8 cellular contexts compared by ENCODE assay signal in genomic region chr5:34656700-34657549, GRCh38. TPM values are rescaled to one million over a fixed set of nuclear protein-coding genes. Genes with fewer than 3 reads are reported as not detected.
A peak's percentile ranks its signal among the peaks of the same experiment; 100 is the strongest.
DNase-seq lines count a peak whose midpoint lies in the region; ATAC-seq and TF ChIP-seq lines count a peak whose summit lies in the region.

No MANE protein-coding gene starts in this region.

- DNase-seq in Right ventricle myocardium superior (no peak), Right ventricle myocardium inferior (ENCODE audit: missing footprints) (no peak), SK-N-SH (peak; percentile 61), uterus (peak; percentile 45), RPMI8226 (no peak)
- DNase-seq in effector memory CD8-positive, alpha-beta T cell = no peak

- ATAC-seq in Right ventricle myocardium superior (ENCODE audit: poor library complexity) = peak; percentile 38
- no peak for ATAC-seq in Right ventricle myocardium inferior
- no peak for ATAC-seq in effector memory CD8-positive, alpha-beta T cell (replicated peaks)
- no peak for ATAC-seq in GM19463 (IDR thresholded peaks at IDR 0.05; ENCODE audit: unreplicated experiment)

- no peaks in the 10 kb centered on the region for H3K9me3 ChIP-seq in SK-N-SH
- H3K9me3 ChIP-seq in mucosa of stomach (ENCODE audit: control insufficient read depth, low read length) = no peaks in the 10 kb centered on the region
- H3K9me3 ChIP-seq in uterus = no peaks in the 10 kb centered on the region

- H3K27ac ChIP-seq in SK-N-SH (ENCODE audit: low read depth in 2 of 2, low read length in 1 of 2) (peak overlapping the region; percentile 79 to 97), uterus (peak overlapping the region; percentile 96 to 99)

- H3K9me2 ChIP-seq in SK-N-SH = no peaks in the 10 kb centered on the region

- peaks cover under 1 to 11% of the 10 kb centered on the region in 2 experiments for H3K36me3 ChIP-seq in SK-N-SH (replicated peaks in 1 of 2; ENCODE audit: control insufficient read depth in 1 of 2, insufficient read depth in 2 of 2, low read length in 1 of 2)
- no peaks in the 10 kb centered on the region for H3K36me3 ChIP-seq in mucosa of stomach (ENCODE audit: control insufficient read depth, insufficient read depth, low read length)
- H3K36me3 ChIP-seq in uterus = no peaks in the 10 kb centered on the region

- peak overlapping the region; percentile 89 to 96 for H3K4me3 Mint-ChIP-seq in effector memory CD8-positive, alpha-beta T cell

- peaks cover 5% of the 10 kb centered on the region for H3K36me3 Mint-ChIP-seq in effector memory CD8-positive, alpha-beta T cell (ENCODE audit: insufficient read depth)

- H3K27me3 ChIP-seq in SK-N-SH (ENCODE audit: insufficient read depth) (no peaks in the 10 kb centered on the region), mucosa of stomach (ENCODE audit: control insufficient read depth, insufficient read depth, low read length) (peaks cover 6% of the 10 kb centered on the region), uterus (no peaks in the 10 kb centered on the region)

- peaks cover 54% of the 10 kb centered on the region for H3K79me2 ChIP-seq in SK-N-SH (ENCODE audit: insufficient read depth)

- no peak for TF ChIP-seq POLR2A in uterus (IDR thresholded peaks at IDR 0.05)

- peaks cover 16 to 18% of the 10 kb centered on the region in 2 donors for H3K4me1 Mint-ChIP-seq in effector memory CD8-positive, alpha-beta T cell (ENCODE audit: low read depth in 2 of 2)

- H3K9ac ChIP-seq in SK-N-SH = peak overlapping the region; percentile 86
- peak overlapping the region; percentile 80 for H3K9ac ChIP-seq in mucosa of stomach (ENCODE audit: low read length)

- H3F3A ChIP-seq in SK-N-SH (replicated peaks; ENCODE audit: insufficient read depth) = peaks cover 43% of the 10 kb centered on the region

- 3% methylated on average over 23 of the region's 61 CpGs for WGBS in SK-N-SH (ENCODE audit: low lambda C conversion rate)

- no peaks in the 10 kb centered on the region for H3K9me3 Mint-ChIP-seq in effector memory CD8-positive, alpha-beta T cell

- peaks cover 30% of the 10 kb centered on the region for H4K20me1 ChIP-seq in SK-N-SH (ENCODE audit: insufficient read depth)

- POLR2A ChIA-PET in SK-N-SH (lab: Yijun Ruan, JAX) = no interaction called here

- TF ChIP-seq EP300 in SK-N-SH (IDR thresholded peaks at IDR 0.05; ENCODE audit: borderline replicate concordance in 1 of 2, low read depth in 1 of 2, low read length in 1 of 2) = no peak

- H3K4me3 ChIP-seq in SK-N-SH (ENCODE audit: low read depth in 2 of 2, low read length in 1 of 2) = peak overlapping the region; percentile 80 to 81
- peak overlapping the region; percentile 38 for H3K4me3 ChIP-seq in mucosa of stomach (ENCODE audit: low read length)
- peak overlapping the region; percentile 72 to 99 for H3K4me3 ChIP-seq in uterus

- no peak for TF ChIP-seq CTCF in SK-N-SH (IDR thresholded peaks at IDR 0.05)
- TF ChIP-seq CTCF in uterus (IDR thresholded peaks at IDR 0.05) = no peak

- intact Hi-C loops in Right ventricle myocardium superior (cut with DNase I) (no loop called here), Right ventricle myocardium inferior (cut with DNase I) (loop anchor here (10.0 kb wide), 1 partner anchor 238 kb away; no protein-coding TSS in a partner anchor), uterus (cut with DNase I; ENCODE audit: low total_unique reads) (loop anchor here (10.0 kb wide), 1 partner anchor 132 kb away; no protein-coding TSS in a partner anchor)

- H3K27me3 Mint-ChIP-seq in effector memory CD8-positive, alpha-beta T cell = peaks cover 33 to 49% of the 10 kb centered on the region in 2 donors

- H3K27ac Mint-ChIP-seq in effector memory CD8-positive, alpha-beta T cell = peak overlapping the region in 1 of 2 donors; percentile 73

- no peak for TF ChIP-seq RAD21 in SK-N-SH (IDR thresholded peaks at IDR 0.05; ENCODE audit: low read length)

- H2AFZ ChIP-seq in SK-N-SH (ENCODE audit: low read depth) = no peak overlapping the region

- CTCF ChIA-PET in SK-N-SH (lab: Yijun Ruan, JAX) = interaction anchor here (0.8 to 0.9 kb wide), 2 partner anchors 134 to 1142 kb away, joined by 3 to 4 read pairs; no protein-coding TSS in a partner anchor

- peaks cover 3 to 9% of the 10 kb centered on the region in 2 experiments; a peak in 2 of 4 replicates for H3K4me1 ChIP-seq in SK-N-SH (ENCODE audit: control insufficient read depth in 1 of 2, insufficient read depth in 2 of 2, low read depth in 1 of 2, low read length in 1 of 2)
- H3K4me1 ChIP-seq in mucosa of stomach (ENCODE audit: control insufficient read depth, insufficient read depth, low read length) = peaks cover 13% of the 10 kb centered on the region
- H3K4me1 ChIP-seq in uterus = no peaks in the 10 kb centered on the region

- H3K4me2 ChIP-seq in SK-N-SH = peak overlapping the region; percentile 79

TF ChIP-seq in SK-N-SH, 30 proteins besides CTCF, POLR2A, EP300 and RAD21:
- no peak for TF ChIP-seq RCOR1 (IDR thresholded peaks at IDR 0.05; ENCODE audit: low read length)
- TF ChIP-seq MXI1 (IDR thresholded peaks at IDR 0.05; ENCODE audit: low read depth, low read length) = no peak
- no peak for TF ChIP-seq SIN3A (IDR thresholded peaks at IDR 0.05; ENCODE audit: borderline replicate concordance, low read depth, low read length)
- no peak for TF ChIP-seq GABPA (IDR thresholded peaks at IDR 0.05; ENCODE audit: low read depth)
- TF ChIP-seq SMC3 (IDR thresholded peaks at IDR 0.05; ENCODE audit: low read depth, low read length) = no peak
- TF ChIP-seq NFIC (IDR thresholded peaks at IDR 0.05; ENCODE audit: borderline replicate concordance) = no peak
- TF ChIP-seq TCF12 (IDR thresholded peaks at IDR 0.05) = no peak
- TF ChIP-seq JUND (IDR thresholded peaks at IDR 0.05) = no peak
- TF ChIP-seq IRF3 (IDR thresholded peaks at IDR 0.05; ENCODE audit: low read depth, low read length) = no peak
- TF ChIP-seq CHD2 (IDR thresholded peaks at IDR 0.05; ENCODE audit: low read length, partially characterized antibody) = no peak
- TF ChIP-seq FOXM1 (IDR thresholded peaks at IDR 0.05; ENCODE audit: low read depth) = no peak
- no peak for TF ChIP-seq RFX5 (IDR thresholded peaks at IDR 0.05; ENCODE audit: low read length)
- no peak for TF ChIP-seq EZH2phosphoT487 (IDR thresholded peaks at IDR 0.05; ENCODE audit: borderline replicate concordance, low read depth)
- no peak for TF ChIP-seq REST (IDR thresholded peaks at IDR 0.05; ENCODE audit: low read depth, low read length)
- no peak for TF ChIP-seq YY1 (IDR thresholded peaks at IDR 0.05; ENCODE audit: low read depth)

RNA-seq across cellular contexts. Expression of gene RAI14, which starts 0.8 kb away (rescaled TPM):
- total RNA-seq in Right ventricle myocardium superior = 10.5 TPM
- total RNA-seq in Right ventricle myocardium inferior = 6.7 TPM
- polyA plus RNA-seq in SK-N-SH (2012; rRNA removed) = 53.2 and 59.5 TPM in 2 replicates
- 59.7 and 67.7 TPM in 2 replicates for polyA plus RNA-seq in SK-N-SH (2012; cell fraction: cytosol; rRNA removed)
- polyA plus RNA-seq in SK-N-SH (2012; cell fraction: nucleus; rRNA removed) = 61.9 and 72.1 TPM in 2 replicates
- total RNA-seq in uterus = 100 to 1,000 TPM in 2 of 4 donors, 10 to 100 TPM in 2; 32.4 to 264 (median 117) TPM

Comparison
In these comparisons a context has a peak if more than half of its experiments do, and no peak if none do; other contexts are left out.
1. DNase-seq: peak in SK-N-SH (single experiment) and uterus (2 of 2); none in Right ventricle myocardium superior (single experiment), Right ventricle myocardium inferior (single experiment), effector memory CD8-positive, alpha-beta T cell (0 of 3) and RPMI8226 (single experiment).
2. Peak in every context shown above with its lines, with median percentiles within 50 percentile points of each other: H3K4me3 ChIP-seq.